1 cellular context compared by ENCODE assay signal in the genomic region with DNA sequence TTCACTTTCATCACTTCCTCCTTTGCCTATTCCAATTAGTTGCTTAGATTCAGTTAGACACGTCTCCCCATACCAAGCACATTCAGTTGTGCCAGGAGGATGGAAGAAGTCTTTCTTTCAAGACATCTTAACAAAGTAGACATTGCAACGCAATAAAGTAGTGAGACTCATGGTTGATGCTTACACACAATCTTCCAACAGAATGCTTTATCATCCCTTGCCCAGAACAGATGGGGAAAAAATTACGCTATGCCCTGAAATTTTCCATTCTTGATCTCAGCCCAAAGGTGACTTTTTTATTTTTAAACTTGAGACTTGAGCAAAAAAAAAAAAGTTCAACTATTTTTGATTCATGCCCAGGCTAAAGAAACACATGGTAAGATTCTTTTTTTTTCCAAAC.
TF ChIP-seq lines count a peak whose summit lies in the region.

No MANE protein-coding gene starts in this region.

TF ChIP-seq in K562, 482 proteins besides CTCF, POLR2A, EP300 and RAD21 (continued from another document):
- TF ChIP-seq, protein P1, sequence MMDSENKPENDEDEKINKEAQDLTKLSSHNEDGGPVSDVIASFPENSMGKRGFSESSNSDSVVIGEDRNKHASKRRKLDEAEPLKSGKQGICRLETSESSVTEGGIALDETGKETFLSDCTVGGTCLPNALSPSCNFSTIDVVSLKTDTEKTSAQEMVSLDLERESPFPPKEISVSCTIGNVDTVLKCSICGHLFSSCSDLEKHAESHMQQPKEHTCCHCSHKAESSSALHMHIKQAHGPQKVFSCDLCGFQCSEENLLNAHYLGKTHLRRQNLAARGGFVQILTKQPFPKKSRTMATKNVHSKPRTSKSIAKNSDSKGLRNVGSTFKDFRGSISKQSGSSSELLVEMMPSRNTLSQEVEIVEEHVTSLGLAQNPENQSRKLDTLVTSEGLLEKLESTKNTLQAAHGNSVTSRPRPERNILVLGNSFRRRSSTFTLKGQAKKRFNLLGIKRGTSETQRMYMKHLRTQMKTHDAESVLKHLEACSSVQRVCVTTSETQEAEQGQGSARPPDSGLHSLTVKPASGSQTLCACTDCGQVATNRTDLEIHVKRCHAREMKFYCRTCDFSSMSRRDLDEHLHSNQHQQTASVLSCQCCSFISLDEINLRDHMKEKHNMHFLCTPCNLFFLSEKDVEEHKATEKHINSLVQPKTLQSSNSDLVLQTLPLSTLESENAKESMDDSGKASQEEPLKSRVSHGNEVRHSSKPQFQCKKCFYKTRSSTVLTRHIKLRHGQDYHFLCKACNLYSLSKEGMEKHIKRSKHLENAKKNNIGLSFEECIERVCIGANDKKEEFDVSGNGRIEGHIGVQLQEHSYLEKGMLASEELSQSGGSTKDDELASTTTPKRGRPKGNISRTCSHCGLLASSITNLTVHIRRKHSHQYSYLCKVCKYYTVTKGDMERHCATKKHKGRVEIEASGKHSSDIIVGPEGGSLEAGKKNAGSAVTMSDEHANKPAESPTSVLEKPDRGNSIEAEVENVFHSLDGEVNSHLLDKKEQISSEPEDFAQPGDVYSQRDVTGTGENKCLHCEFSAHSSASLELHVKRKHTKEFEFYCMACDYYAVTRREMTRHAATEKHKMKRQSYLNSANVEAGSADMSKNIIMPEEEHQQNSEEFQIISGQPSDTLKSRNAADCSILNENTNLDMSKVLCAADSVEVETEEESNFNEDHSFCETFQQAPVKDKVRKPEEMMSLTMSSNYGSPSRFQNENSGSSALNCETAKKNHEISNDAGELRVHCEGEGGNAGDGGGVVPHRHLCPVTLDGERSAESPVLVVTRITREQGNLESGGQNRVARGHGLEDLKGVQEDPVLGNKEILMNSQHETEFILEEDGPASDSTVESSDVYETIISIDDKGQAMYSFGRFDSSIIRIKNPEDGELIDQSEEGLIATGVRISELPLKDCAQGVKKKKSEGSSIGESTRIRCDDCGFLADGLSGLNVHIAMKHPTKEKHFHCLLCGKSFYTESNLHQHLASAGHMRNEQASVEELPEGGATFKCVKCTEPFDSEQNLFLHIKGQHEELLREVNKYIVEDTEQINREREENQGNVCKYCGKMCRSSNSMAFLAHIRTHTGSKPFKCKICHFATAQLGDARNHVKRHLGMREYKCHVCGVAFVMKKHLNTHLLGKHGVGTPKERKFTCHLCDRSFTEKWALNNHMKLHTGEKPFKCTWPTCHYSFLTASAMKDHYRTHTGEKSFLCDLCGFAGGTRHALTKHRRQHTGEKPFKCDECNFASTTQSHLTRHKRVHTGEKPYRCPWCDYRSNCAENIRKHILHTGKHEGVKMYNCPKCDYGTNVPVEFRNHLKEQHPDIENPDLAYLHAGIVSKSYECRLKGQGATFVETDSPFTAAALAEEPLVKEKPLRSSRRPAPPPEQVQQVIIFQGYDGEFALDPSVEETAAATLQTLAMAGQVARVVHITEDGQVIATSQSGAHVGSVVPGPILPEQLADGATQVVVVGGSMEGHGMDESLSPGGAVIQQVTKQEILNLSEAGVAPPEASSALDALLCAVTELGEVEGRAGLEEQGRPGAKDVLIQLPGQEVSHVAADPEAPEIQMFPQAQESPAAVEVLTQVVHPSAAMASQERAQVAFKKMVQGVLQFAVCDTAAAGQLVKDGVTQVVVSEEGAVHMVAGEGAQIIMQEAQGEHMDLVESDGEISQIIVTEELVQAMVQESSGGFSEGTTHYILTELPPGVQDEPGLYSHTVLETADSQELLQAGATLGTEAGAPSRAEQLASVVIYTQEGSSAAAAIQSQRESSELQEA (IDR thresholded peaks at IDR 0.05; ENCODE audit: low read depth) = no peak
- TF ChIP-seq, protein P2, sequence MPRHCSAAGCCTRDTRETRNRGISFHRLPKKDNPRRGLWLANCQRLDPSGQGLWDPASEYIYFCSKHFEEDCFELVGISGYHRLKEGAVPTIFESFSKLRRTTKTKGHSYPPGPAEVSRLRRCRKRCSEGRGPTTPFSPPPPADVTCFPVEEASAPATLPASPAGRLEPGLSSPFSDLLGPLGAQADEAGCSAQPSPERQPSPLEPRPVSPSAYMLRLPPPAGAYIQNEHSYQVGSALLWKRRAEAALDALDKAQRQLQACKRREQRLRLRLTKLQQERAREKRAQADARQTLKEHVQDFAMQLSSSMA (CRISPR knock-in tag; IDR thresholded peaks at IDR 0.05) = no peak
- TF ChIP-seq HMG20B (CRISPR knock-in tag; IDR thresholded peaks at IDR 0.05) (no peak), BRCA1 (IDR thresholded peaks at IDR 0.05) (no peak), BRCA1 (CRISPR knock-in tag; IDR thresholded peaks at IDR 0.05) (no peak), CCAR2 (IDR thresholded peaks at IDR 0.05; ENCODE audit: low read depth, low read length) (no peak)
- TF ChIP-seq, protein P3, sequence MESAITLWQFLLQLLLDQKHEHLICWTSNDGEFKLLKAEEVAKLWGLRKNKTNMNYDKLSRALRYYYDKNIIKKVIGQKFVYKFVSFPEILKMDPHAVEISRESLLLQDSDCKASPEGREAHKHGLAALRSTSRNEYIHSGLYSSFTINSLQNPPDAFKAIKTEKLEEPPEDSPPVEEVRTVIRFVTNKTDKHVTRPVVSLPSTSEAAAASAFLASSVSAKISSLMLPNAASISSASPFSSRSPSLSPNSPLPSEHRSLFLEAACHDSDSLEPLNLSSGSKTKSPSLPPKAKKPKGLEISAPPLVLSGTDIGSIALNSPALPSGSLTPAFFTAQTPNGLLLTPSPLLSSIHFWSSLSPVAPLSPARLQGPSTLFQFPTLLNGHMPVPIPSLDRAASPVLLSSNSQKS (CRISPR knock-in tag; IDR thresholded peaks at IDR 0.05) = no peak
